In the genomic region with DNA sequence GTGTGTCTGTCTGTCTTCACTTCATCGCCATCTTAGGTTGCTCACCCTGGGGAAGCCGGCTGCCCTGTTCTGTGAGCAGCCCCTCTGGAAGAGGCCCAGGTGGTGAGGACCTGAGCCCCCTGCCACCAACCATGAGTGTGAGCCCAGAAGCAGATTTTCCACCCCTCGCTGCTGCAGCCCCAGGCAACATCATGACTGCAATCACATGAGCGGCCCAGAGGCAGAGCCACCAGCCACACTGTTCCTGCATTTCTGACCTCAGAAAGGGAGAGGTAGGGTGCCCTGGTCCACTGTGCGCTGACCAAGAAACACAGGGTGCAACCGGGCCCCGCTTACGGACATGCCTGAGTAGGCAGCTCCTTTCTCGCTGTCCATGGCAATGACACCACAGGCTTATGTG, we compare ENCODE assay signal across 20 cellular contexts.
DNase-seq lines count a peak whose midpoint lies in the region; ATAC-seq, FAIRE-seq and TF ChIP-seq lines count a peak whose summit lies in the region.
"Had no signal": no experiment of that assay in that cellular context is flagged by ENCODE, and none has a peak within 500 bp of the region (broad histone marks: within the 10 kb centered on the region; RNA-seq: fewer than 3 reads in every experiment).

No MANE protein-coding gene starts in this region.

- no peaks in the 10 kb centered on the region for H3K4me1 Mint-ChIP-seq in activated CD8-positive, alpha-beta T cell treated with anti-CD3 and anti-CD28 coated beads for 36 hours (ENCODE audit: low read depth)
- H3K4me1 Mint-ChIP-seq: CD14-positive monocyte; CD8-positive, alpha-beta memory T cell had no signal

- no peak for TF ChIP-seq RAD21 in H1 (IDR thresholded peaks at IDR 0.05 in 1 of 2, conservative IDR thresholded peaks at IDR 0.05 in 1 of 2; ENCODE audit: low read depth in 2 of 2, low read length in 2 of 2)

- H3K4ac ChIP-seq in H1 (replicated peaks; ENCODE audit: insufficient read length, low read depth, low read length), result no peak overlapping the region

- ATAC-seq in activated CD8-positive, alpha-beta T cell treated with anti-CD3 and anti-CD28 coated beads for 36 hours, result no peak
- ATAC-seq: GM23338 had no signal

- no peak for TF ChIP-seq POLR2A in H1 (IDR thresholded peaks at IDR 0.05; ENCODE audit: control extremely low read depth in 1 of 2, low read depth in 2 of 2, low read length in 2 of 2)

- peaks cover 0 to 12% (median 6%) of the 10 kb centered on the region in 11 experiments; a peak in 13 of 22 replicates for H3K9me3 ChIP-seq in BLaER1 treated with 17β-estradiol and CSF1 and Interleukin-3, amounts not matched to agents 10 nM and 100 nM (replicated peaks in 1 of 11)
- H3K9me3 ChIP-seq in H1 (ENCODE audit: insufficient read depth in 2 of 2, low read depth in 1 of 2, low read length in 1 of 2) (peaks cover 7% of the 10 kb centered on the region in 2 experiments), right atrium auricular region (peaks cover 0 to 5% of the 10 kb centered on the region in 2 donors)

- no peak overlapping the region; the same call in 1 of the 2 replicates for H4K8ac ChIP-seq in H1 (ENCODE audit: extremely low read depth, insufficient read depth, low read length)

- POLR2A ChIA-PET in H1 (lab: Charles Lee; ENCODE audit: partially characterized antibody), result no interaction called here
- POLR2A ChIA-PET in activated CD8-positive, alpha-beta T cell treated with anti-CD3 and anti-CD28 coated beads for 36 hours (lab: Charles Lee), result no interaction called here

- TF ChIP-seq CTCF in H1 (IDR thresholded peaks at IDR 0.05; ENCODE audit: control extremely low read depth in 1 of 3, insufficient read depth in 1 of 3, low read depth in 1 of 3, low read length in 3 of 3) (no peak), right atrium auricular region (IDR thresholded peaks at IDR 0.05) (no peak)
- no peak for TF ChIP-seq CTCF in activated CD8-positive, alpha-beta T cell treated with anti-CD3 and anti-CD28 coated beads for 36 hours (IDR thresholded peaks at IDR 0.05)

- TF ChIP-seq EP300 in H1 (IDR thresholded peaks at IDR 0.05; ENCODE audit: borderline replicate concordance in 1 of 2, low read depth in 2 of 2, low read length in 2 of 2), result no peak

- no peak overlapping the region for H3K27ac ChIP-seq in BLaER1 treated with 17β-estradiol and CSF1 and Interleukin-3, amounts not matched to agents 10 nM and 100 nM
- H3K27ac ChIP-seq in H1 (ENCODE audit: low read depth, low read length) (no peak overlapping the region), right atrium auricular region (no peak overlapping the region)

- DNase-seq in H1 (ENCODE audit: low read depth in 1 of 2, low spot score in 2 of 2) (no peak), medulla oblongata (ENCODE audit: extremely low spot score) (peak; percentile 38), posterior vena cava (ENCODE audit: low spot score) (peak; percentile 58), right atrium auricular region (ENCODE audit: low spot score) (no peak), NCI-H2081 treated with DMSO at 0.1 percent for 48 hours (lab: John Stamatoyannopoulos, UW) (no peak), amniotic stem cell (lab: John Stamatoyannopoulos, UW) (no peak)
- no peak for DNase-seq in activated CD8-positive, alpha-beta T cell treated with anti-CD3 and anti-CD28 coated beads for 36 hours
- DNase-seq: CD4-positive, alpha-beta T cell; CD8-positive, alpha-beta memory T cell; DMS 273 treated with DMSO at 0.1 percent for 48 hours; DMS79 treated with DMSO at 0.1 percent for 48 hours; GF-D8; H7; HCEC 1CT had no signal

- intact Hi-C loops in posterior vena cava (cut with DNase I), result no loop called here
- intact Hi-C loops in activated CD8-positive, alpha-beta T cell treated with anti-CD3 and anti-CD28 coated beads for 36 hours (cut with micrococcal nuclease), result no loop called here

- H3K36me3 Mint-ChIP-seq in activated CD8-positive, alpha-beta T cell treated with anti-CD3 and anti-CD28 coated beads for 36 hours (ENCODE audit: low read depth), result no peaks in the 10 kb centered on the region
- H3K36me3 Mint-ChIP-seq: CD14-positive monocyte; CD8-positive, alpha-beta memory T cell had no signal

- H2AFZ ChIP-seq in H1 (ENCODE audit: low read length), result no peak overlapping the region
- H2AFZ ChIP-seq: GM23338 had no signal

- H2BK20ac ChIP-seq in H1 (ENCODE audit: low read length), result no peak overlapping the region

- H3K18ac ChIP-seq in H1 (ENCODE audit: extremely low read depth, low read length), result no peak overlapping the region

- H3K27me3 ChIP-seq in BLaER1 treated with 17β-estradiol and CSF1 and Interleukin-3, amounts not matched to agents 10 nM and 100 nM, result no peaks in the 10 kb centered on the region
- no peaks in the 10 kb centered on the region for H3K27me3 ChIP-seq in H1 (replicated peaks in 1 of 4; ENCODE audit: control insufficient read depth in 3 of 4, extremely low read depth in 1 of 4, insufficient read depth in 3 of 4, low read length in 3 of 4)
- H3K27me3 ChIP-seq in right atrium auricular region, result no peaks in the 10 kb centered on the region

- H4K91ac ChIP-seq in H1 (replicated peaks; ENCODE audit: insufficient read length, low read length), result no peak overlapping the region

- H3K4me3 Mint-ChIP-seq in activated CD8-positive, alpha-beta T cell treated with anti-CD3 and anti-CD28 coated beads for 36 hours, result no peak overlapping the region
- H3K4me3 Mint-ChIP-seq: CD14-positive monocyte; CD4-positive, alpha-beta T cell; CD8-positive, alpha-beta memory T cell; GM23338 had no signal

- H2BK12ac ChIP-seq in H1 (ENCODE audit: low read depth, low read length), result peak overlapping the region; percentile 27; the same call in 1 of the 2 replicates

- H3K79me1 ChIP-seq in H1 (ENCODE audit: low read depth, low read length), result no peaks in the 10 kb centered on the region

- no peak overlapping the region for H3K27ac Mint-ChIP-seq in activated CD8-positive, alpha-beta T cell treated with anti-CD3 and anti-CD28 coated beads for 36 hours
- H3K27ac Mint-ChIP-seq: CD14-positive monocyte; CD4-positive, alpha-beta T cell; CD8-positive, alpha-beta memory T cell; GM23338 had no signal

- H3K23me2 ChIP-seq in H1 (ENCODE audit: low read depth, low read length), result no peaks in the 10 kb centered on the region

- no peak overlapping the region for H2BK120ac ChIP-seq in H1 (replicated peaks; ENCODE audit: low read depth, low read length)

- H3K23ac ChIP-seq in H1 (ENCODE audit: insufficient read length), result no peak overlapping the region

- H2AK5ac ChIP-seq in H1 (ENCODE audit: low read depth, low read length), result no peak overlapping the region

- H3K27me3 Mint-ChIP-seq in activated CD8-positive, alpha-beta T cell treated with anti-CD3 and anti-CD28 coated beads for 36 hours, result no peaks in the 10 kb centered on the region
- H3K27me3 Mint-ChIP-seq: CD4-positive, alpha-beta T cell had no signal

- no peak overlapping the region for H3K9ac ChIP-seq in BLaER1 treated with 17β-estradiol and CSF1 and Interleukin-3, amounts not matched to agents 10 nM and 100 nM
- no peak overlapping the region for H3K9ac ChIP-seq in H1 (replicated peaks in 1 of 4; ENCODE audit: extremely low read depth in 1 of 4, low read depth in 3 of 4, low read length in 3 of 4)

- 0 out of 2 replicates have a peak overlapping the region, but pooled peaks have one; percentile 61 for H2BK15ac ChIP-seq in H1 (ENCODE audit: low read length)

- peaks cover 0 to 86% (median 72%) of the 10 kb centered on the region in 10 experiments; a peak in 17 of 20 replicates for H3K4me1 ChIP-seq in BLaER1 treated with 17β-estradiol and CSF1 and Interleukin-3, amounts not matched to agents 10 nM and 100 nM
- H3K4me1 ChIP-seq in H1 (replicated peaks in 1 of 4; ENCODE audit: control insufficient read depth in 3 of 4, insufficient read depth in 4 of 4, low read length in 3 of 4) (peaks cover 4 to 22% (median 17%) of the 10 kb centered on the region in 4 experiments), right atrium auricular region (no peaks in the 10 kb centered on the region)

- H3K14ac ChIP-seq in H1 (ENCODE audit: insufficient read length), result no peak overlapping the region

- no peaks in the 10 kb centered on the region for H3K9me3 Mint-ChIP-seq in activated CD8-positive, alpha-beta T cell treated with anti-CD3 and anti-CD28 coated beads for 36 hours
- H3K9me3 Mint-ChIP-seq: CD4-positive, alpha-beta T cell had no signal

- H3K4me2 ChIP-seq in BLaER1 treated with 17β-estradiol and CSF1 and Interleukin-3, amounts not matched to agents 10 nM and 100 nM, result peak overlapping the region in 7 of 11 experiments; percentile 35 to 90 (median 63); a peak in 11 of 22 replicates
- H3K4me2 ChIP-seq in H1 (ENCODE audit: insufficient read depth in 1 of 2, low read depth in 2 of 2, low read length in 2 of 2), result no peak overlapping the region
- H3K4me2 ChIP-seq: GM23338 had no signal

- FAIRE-seq in H1 (lab: Jason Lieb, UNC), result no peak
- FAIRE-seq: D721Med, GM12891, GM18507 had no signal

- CTCF ChIA-PET in H1 (lab: Charles Lee; ENCODE audit: partially characterized antibody), result interaction anchor here (0.8 to 3.1 kb wide), 8 partner anchors 21 to 297 kb away, joined by 3 to 12 read pairs (median 4); no protein-coding TSS in a partner anchor
- CTCF ChIA-PET in activated CD8-positive, alpha-beta T cell treated with anti-CD3 and anti-CD28 coated beads for 36 hours (lab: Charles Lee), result no interaction called here

- no peaks in the 10 kb centered on the region for H3K36me3 ChIP-seq in BLaER1 treated with 17β-estradiol and CSF1 and Interleukin-3, amounts not matched to agents 10 nM and 100 nM
- H3K36me3 ChIP-seq in H1 (ENCODE audit: control insufficient read depth in 2 of 4, insufficient read depth in 4 of 4, low read length in 3 of 4) (no peaks in the 10 kb centered on the region), right atrium auricular region (no peaks in the 10 kb centered on the region)

- no peaks in the 10 kb centered on the region for H3K79me2 ChIP-seq in H1 (ENCODE audit: control insufficient read depth in 1 of 2, insufficient read depth in 2 of 2, low read length in 2 of 2)

- H3K56ac ChIP-seq in H1 (replicated peaks; ENCODE audit: insufficient read length, low read depth, low read length), result no peak overlapping the region

- H4K5ac ChIP-seq in H1 (ENCODE audit: insufficient read length, low read depth, low read length), result no peak overlapping the region

- H4K20me1 ChIP-seq in BLaER1 treated with 17β-estradiol and CSF1 and Interleukin-3, amounts not matched to agents 10 nM and 100 nM, result 0 out of 22 replicates have a peak, but pooled peaks cover 0 to 8% (median 0%) of the 10 kb centered on the region in 11 experiments
- H4K20me1 ChIP-seq in H1 (replicated peaks in 1 of 2; ENCODE audit: control insufficient read depth in 1 of 2, insufficient read depth in 2 of 2, low read length in 2 of 2), result no peaks in the 10 kb centered on the region

- H2BK5ac ChIP-seq in H1 (ENCODE audit: low read depth, low read length), result no peak overlapping the region

- WGBS in H1 (ENCODE audit: extremely low coverage in 1 of 2, insufficient coverage in 1 of 2, insufficient read length in 1 of 2, insufficient replicate concordance in 2 of 2, low coverage in 1 of 2, low lambda C conversion rate in 2 of 2, missing lambda C conversion rate in 1 of 2), 2 experiments, result 100% methylated on average over 6 of the region's 9 CpGs; no CpG with 5 or more reads in 1 of the 2 experiments

- no peak overlapping the region for H3K4me3 ChIP-seq in BLaER1 treated with 17β-estradiol and CSF1 and Interleukin-3, amounts not matched to agents 10 nM and 100 nM
- H3K4me3 ChIP-seq in H1 (ENCODE audit: extremely low read depth in 1 of 4, insufficient read depth in 2 of 4, low read depth in 3 of 4, low read length in 4 of 4), result no peak overlapping the region
- no peak overlapping the region for H3K4me3 ChIP-seq in right atrium auricular region
- H3K4me3 ChIP-seq: GM23338 had no signal

Comparison
In these comparisons a context has a peak if more than half of its experiments do, and no peak if none do; other contexts are left out.
1. H3K4me2 ChIP-seq: peak in BLaER1 treated with 17β-estradiol and CSF1 and Interleukin-3, amounts not matched to agents 10 nM and 100 nM (7 of 11); none in H1 (0 of 2).
2. DNase-seq: peak in medulla oblongata (single experiment) and posterior vena cava (single experiment); none in H1 (0 of 2), right atrium auricular region (single experiment), NCI-H2081 treated with DMSO at 0.1 percent for 48 hours (single experiment), amniotic stem cell (single experiment) and activated CD8-positive, alpha-beta T cell treated with anti-CD3 and anti-CD28 coated beads for 36 hours (single experiment).